In the genomic region with DNA sequence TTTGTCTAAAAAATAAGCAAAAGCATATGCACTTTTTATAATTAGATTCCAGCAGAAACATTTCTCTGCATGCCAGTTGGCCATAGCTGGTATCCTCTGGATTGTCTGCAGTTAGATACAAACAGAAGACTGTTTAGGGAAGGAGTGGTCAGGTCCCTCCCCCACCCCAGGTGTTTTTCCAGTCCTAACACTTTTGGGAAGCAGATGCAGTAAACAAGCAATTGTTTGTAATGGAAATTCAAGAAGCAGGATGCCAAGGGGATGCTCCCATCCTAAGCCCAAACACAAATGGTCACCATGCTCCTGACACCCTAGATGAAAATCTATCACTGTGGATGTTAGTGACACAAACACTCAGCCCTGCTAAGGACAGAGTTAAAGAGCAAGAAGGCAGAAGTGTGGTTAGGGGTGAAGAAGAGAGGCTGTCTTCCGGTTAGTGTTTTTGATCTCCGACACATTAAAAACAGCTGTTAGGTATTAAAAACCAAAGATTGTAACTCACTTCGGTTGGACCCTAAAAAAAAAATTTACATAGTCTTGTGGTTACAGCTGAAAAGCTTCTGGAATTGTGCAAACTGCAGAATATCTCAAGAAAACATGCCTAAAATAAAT, we compare ENCODE assay signal across 16 cellular contexts. TPM values are rescaled to one million over a fixed set of nuclear protein-coding genes. Genes with fewer than 3 reads are reported as not detected.
DNase-seq lines count a peak whose midpoint lies in the region; ATAC-seq and TF ChIP-seq lines count a peak whose summit lies in the region.
"Had no signal": no experiment of that assay in that cellular context is flagged by ENCODE, and none has a peak within 500 bp of the region (broad histone marks: within the 10 kb centered on the region; RNA-seq: fewer than 3 reads in every experiment).

No MANE protein-coding gene starts in this region.

- no peaks in the 10 kb centered on the region for H3K9me3 Mint-ChIP-seq in activated CD4-positive, alpha-beta T cell treated with anti-CD3 and anti-CD28 coated beads, Interleukin-2, amount 10 ng/mL, durations not matched to agents 24 days and 14 days
- no peaks in the 10 kb centered on the region for H3K9me3 Mint-ChIP-seq in activated naive CD8-positive, alpha-beta T cell treated with anti-CD3 and anti-CD28 coated beads, Interleukin-2, amount 10 ng/mL, durations not matched to agents 7 days and 5 days
- H3K9me3 Mint-ChIP-seq in natural killer cell treated with Interleukin-12 subunit alpha and Interleukin-12 subunit beta and Interleukin-15 and Interleukin-18, amount 100 ng/mL, for 72 hours: no peaks in the 10 kb centered on the region
- H3K9me3 Mint-ChIP-seq: HFFc6 had no signal

- peak overlapping the region; percentile 96 for H3K4me3 ChIP-seq in Loucy (ENCODE audit: low read length, poor library complexity, severe bottlenecking)
- H3K4me3 ChIP-seq: body of pancreas, PC-9 had no signal

- H3K4me2 ChIP-seq in Loucy (ENCODE audit: low read depth, low read length, poor library complexity, severe bottlenecking): peak overlapping the region; percentile 93
- H3K4me2 ChIP-seq: PC-9 had no signal

- H2AFZ ChIP-seq in Loucy (ENCODE audit: low read length): no peak overlapping the region
- H2AFZ ChIP-seq: PC-9 had no signal

- DNase-seq in activated CD4-positive, alpha-beta T cell treated with anti-CD3 and anti-CD28 coated beads, Interleukin-2, amount 10 ng/mL, durations not matched to agents 24 days and 14 days: peak; percentile 77
- DNase-seq in activated CD4-positive, alpha-beta T cell treated with anti-CD3 and anti-CD28 coated beads for 48 hours: no peak
- DNase-seq in activated naive CD8-positive, alpha-beta T cell treated with anti-CD3 and anti-CD28 coated beads, Interleukin-2, amount 10 ng/mL, durations not matched to agents 7 days and 5 days: no peak
- no peak for DNase-seq in natural killer cell treated with Interleukin-12 subunit alpha and Interleukin-12 subunit beta and Interleukin-15 and Interleukin-18, amount 100 ng/mL, for 72 hours (ENCODE audit: low spot score)
- no peak for DNase-seq in activated CD4-positive, CD25-positive, alpha-beta regulatory T cell treated with anti-CD3 and anti-CD28 coated beads, Interleukin-2, amount 50 U/mL, for 72 hours
- DNase-seq: 8988T, body of pancreas, HFFc6, hypothalamus, NCI-H2029 treated with DMSO at 0.1 percent for 48 hours, NCI-H524 treated with DMSO at 0.1 percent for 48 hours, PC-9 had no signal

- H3K79me2 ChIP-seq in Loucy (ENCODE audit: insufficient read depth, low read length): peaks cover 100% of the 10 kb centered on the region

- ATAC-seq in activated naive CD8-positive, alpha-beta T cell treated with anti-CD3 and anti-CD28 coated beads, Interleukin-2, amount 10 ng/mL, durations not matched to agents 7 days and 5 days (ENCODE audit: low read depth): peak; percentile 41
- peak in 1 of 2 donors; percentile 44 for ATAC-seq in natural killer cell treated with Interleukin-12 subunit alpha and Interleukin-12 subunit beta and Interleukin-15 and Interleukin-18, amount 100 ng/mL, for 72 hours
- ATAC-seq in GM21367 (IDR thresholded peaks at IDR 0.05; ENCODE audit: unreplicated experiment) (no peak), HG03095 (IDR thresholded peaks at IDR 0.05; ENCODE audit: unreplicated experiment) (no peak)
- ATAC-seq: body of pancreas had no signal

- H3K27me3 Mint-ChIP-seq in activated CD4-positive, alpha-beta T cell treated with anti-CD3 and anti-CD28 coated beads, Interleukin-2, amount 10 ng/mL, durations not matched to agents 24 days and 14 days: no peaks in the 10 kb centered on the region
- no peaks in the 10 kb centered on the region for H3K27me3 Mint-ChIP-seq in activated naive CD8-positive, alpha-beta T cell treated with anti-CD3 and anti-CD28 coated beads, Interleukin-2, amount 10 ng/mL, durations not matched to agents 7 days and 5 days
- H3K27me3 Mint-ChIP-seq in natural killer cell treated with Interleukin-12 subunit alpha and Interleukin-12 subunit beta and Interleukin-15 and Interleukin-18, amount 100 ng/mL, for 72 hours: peaks cover 16 to 21% of the 10 kb centered on the region in 2 donors

- peaks cover 66% of the 10 kb centered on the region for H3K36me3 ChIP-seq in Loucy (ENCODE audit: insufficient read depth, low read length)

- H3K27me3 ChIP-seq in Loucy (ENCODE audit: insufficient read depth, low read length, poor library complexity, severe bottlenecking): no peaks in the 10 kb centered on the region

- H3K9me3 ChIP-seq in Loucy (ENCODE audit: insufficient read depth, low read depth, low read length): no peaks in the 10 kb centered on the region
- H3K9me3 ChIP-seq: body of pancreas had no signal

- peaks cover 96% of the 10 kb centered on the region for H4K20me1 ChIP-seq in Loucy (ENCODE audit: insufficient read depth, low read length, poor library complexity, severe bottlenecking)

- POLR2A ChIA-PET in activated naive CD8-positive, alpha-beta T cell treated with anti-CD3 and anti-CD28 coated beads, Interleukin-2, amount 10 ng/mL, durations not matched to agents 7 days and 5 days (lab: Charles Lee): interaction anchor here (0.6 to 8.8 kb wide), 8 partner anchors 8 to 131 kb away, joined by 3 to 73 read pairs (median 4); partner anchors contain the start of gene LEF1

- H3K4me1 Mint-ChIP-seq in activated CD4-positive, alpha-beta T cell treated with anti-CD3 and anti-CD28 coated beads, Interleukin-2, amount 10 ng/mL, durations not matched to agents 24 days and 14 days: peaks cover 66% of the 10 kb centered on the region
- H3K4me1 Mint-ChIP-seq in activated naive CD8-positive, alpha-beta T cell treated with anti-CD3 and anti-CD28 coated beads, Interleukin-2, amount 10 ng/mL, durations not matched to agents 7 days and 5 days: peaks cover 58% of the 10 kb centered on the region
- H3K4me1 Mint-ChIP-seq in natural killer cell treated with Interleukin-12 subunit alpha and Interleukin-12 subunit beta and Interleukin-15 and Interleukin-18, amount 100 ng/mL, for 72 hours (ENCODE audit: low read depth in 2 of 2): peaks cover 7 to 15% of the 10 kb centered on the region in 2 donors
- H3K4me1 Mint-ChIP-seq: CD14-positive monocyte had no signal

- no peak for TF ChIP-seq CTCF in Loucy (conservative IDR thresholded peaks at IDR 0.05; ENCODE audit: low read length)

- H3K36me3 Mint-ChIP-seq in activated CD4-positive, alpha-beta T cell treated with anti-CD3 and anti-CD28 coated beads, Interleukin-2, amount 10 ng/mL, durations not matched to agents 24 days and 14 days (ENCODE audit: low read depth): peaks cover 56% of the 10 kb centered on the region
- H3K36me3 Mint-ChIP-seq in activated naive CD8-positive, alpha-beta T cell treated with anti-CD3 and anti-CD28 coated beads, Interleukin-2, amount 10 ng/mL, durations not matched to agents 7 days and 5 days: peaks cover 43% of the 10 kb centered on the region
- H3K36me3 Mint-ChIP-seq in natural killer cell treated with Interleukin-12 subunit alpha and Interleukin-12 subunit beta and Interleukin-15 and Interleukin-18, amount 100 ng/mL, for 72 hours: no peaks in the 10 kb centered on the region
- H3K36me3 Mint-ChIP-seq: CD14-positive monocyte had no signal

- peak overlapping the region; percentile 75 for H3K4me3 Mint-ChIP-seq in activated CD4-positive, alpha-beta T cell treated with anti-CD3 and anti-CD28 coated beads, Interleukin-2, amount 10 ng/mL, durations not matched to agents 24 days and 14 days
- H3K4me3 Mint-ChIP-seq in activated naive CD8-positive, alpha-beta T cell treated with anti-CD3 and anti-CD28 coated beads, Interleukin-2, amount 10 ng/mL, durations not matched to agents 7 days and 5 days: peak overlapping the region; percentile 80
- H3K4me3 Mint-ChIP-seq in natural killer cell treated with Interleukin-12 subunit alpha and Interleukin-12 subunit beta and Interleukin-15 and Interleukin-18, amount 100 ng/mL, for 72 hours: peak overlapping the region; percentile 55
- H3K4me3 Mint-ChIP-seq: HFFc6 had no signal

- H3F3A ChIP-seq in Loucy (ENCODE audit: low read depth): no peaks in the 10 kb centered on the region

- intact Hi-C loops in activated CD4-positive, alpha-beta T cell treated with anti-CD3 and anti-CD28 coated beads, Interleukin-2, amount 10 ng/mL, durations not matched to agents 24 days and 14 days (cut with micrococcal nuclease): loop anchor here (2.0 kb wide), 1 partner anchor 22 kb away; no protein-coding TSS in a partner anchor

- peak overlapping the region; percentile 61 for H3K27ac Mint-ChIP-seq in activated CD4-positive, alpha-beta T cell treated with anti-CD3 and anti-CD28 coated beads, Interleukin-2, amount 10 ng/mL, durations not matched to agents 24 days and 14 days
- H3K27ac Mint-ChIP-seq in activated naive CD8-positive, alpha-beta T cell treated with anti-CD3 and anti-CD28 coated beads, Interleukin-2, amount 10 ng/mL, durations not matched to agents 7 days and 5 days: peak overlapping the region; percentile 83
- peak overlapping the region in 1 of 2 donors; percentile 42 for H3K27ac Mint-ChIP-seq in natural killer cell treated with Interleukin-12 subunit alpha and Interleukin-12 subunit beta and Interleukin-15 and Interleukin-18, amount 100 ng/mL, for 72 hours
- H3K27ac Mint-ChIP-seq: CD14-positive monocyte, HFFc6 had no signal

- H3K4me1 ChIP-seq in Loucy (ENCODE audit: insufficient read depth, low read length, poor library complexity, severe bottlenecking): peaks cover 93% of the 10 kb centered on the region
- H3K4me1 ChIP-seq: body of pancreas had no signal

- H3K9me2 ChIP-seq in Loucy (replicated peaks; ENCODE audit: low read depth, low read length): no peaks in the 10 kb centered on the region

- peak overlapping the region; percentile 92 for H3K9ac ChIP-seq in Loucy (ENCODE audit: low read depth, low read length, poor library complexity, severe bottlenecking)

RNA-seq across cellular contexts. Expression of gene LEF1, which starts 7.9 kb away (rescaled TPM):
- 131 and 141 TPM in 2 replicates for total RNA-seq in activated CD4-positive, alpha-beta T cell treated with anti-CD3 and anti-CD28 coated beads, Interleukin-2, amount 10 ng/mL, durations not matched to agents 24 days and 14 days
- total RNA-seq in activated naive CD8-positive, alpha-beta T cell treated with anti-CD3 and anti-CD28 coated beads, Interleukin-2, amount 10 ng/mL, durations not matched to agents 7 days and 5 days: 100 to 1,000 TPM; 281 to 309 TPM
- 10 to 100 TPM in 1 of 2 donors, 1 to 10 TPM in 1; 8.4 to 22.7 TPM for total RNA-seq in natural killer cell treated with Interleukin-12 subunit alpha and Interleukin-12 subunit beta and Interleukin-15 and Interleukin-18, amount 100 ng/mL, for 72 hours
